Comparison of ENCODE assay signal across 2 cellular contexts in the genomic region with DNA sequence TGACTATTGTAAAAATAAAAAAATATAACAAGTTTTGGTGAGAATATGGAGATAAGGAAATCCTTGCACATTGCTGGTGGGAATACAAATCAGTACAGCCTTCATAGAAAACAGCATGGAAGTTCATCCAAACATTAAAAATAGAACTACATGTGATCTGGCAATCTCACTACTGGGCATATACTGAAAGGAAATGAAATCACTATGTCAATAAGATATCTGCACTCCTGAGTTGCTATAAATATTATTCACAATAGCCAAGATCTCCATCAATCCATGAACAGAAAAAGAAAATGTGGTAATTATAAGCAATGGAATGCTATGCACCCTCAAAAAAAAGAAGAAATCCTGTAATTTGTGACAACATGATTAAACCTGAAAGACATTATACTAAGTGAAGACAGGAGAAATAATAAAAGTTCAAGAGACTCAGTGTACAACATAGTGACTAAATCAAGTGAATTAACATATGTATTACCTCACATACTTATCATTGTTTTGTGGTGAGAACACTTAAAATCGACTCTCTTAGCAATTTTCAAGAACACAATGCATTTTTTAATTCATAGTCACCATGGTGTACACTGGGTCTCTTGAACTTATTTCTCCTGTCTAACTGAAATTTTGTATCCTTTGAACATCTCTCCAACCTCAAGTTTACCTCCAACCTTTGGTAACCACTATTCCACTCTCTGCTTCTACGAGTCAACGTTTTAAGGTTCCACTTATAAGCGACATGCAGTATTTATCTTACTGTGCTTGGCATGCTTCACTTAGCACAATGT.
TF ChIP-seq lines count a peak whose summit lies in the region.

No MANE protein-coding gene starts in this region.

TF ChIP-seq in HCT116, 20 proteins besides CTCF, POLR2A, EP300 and RAD21:
- TF ChIP-seq, protein P1, sequence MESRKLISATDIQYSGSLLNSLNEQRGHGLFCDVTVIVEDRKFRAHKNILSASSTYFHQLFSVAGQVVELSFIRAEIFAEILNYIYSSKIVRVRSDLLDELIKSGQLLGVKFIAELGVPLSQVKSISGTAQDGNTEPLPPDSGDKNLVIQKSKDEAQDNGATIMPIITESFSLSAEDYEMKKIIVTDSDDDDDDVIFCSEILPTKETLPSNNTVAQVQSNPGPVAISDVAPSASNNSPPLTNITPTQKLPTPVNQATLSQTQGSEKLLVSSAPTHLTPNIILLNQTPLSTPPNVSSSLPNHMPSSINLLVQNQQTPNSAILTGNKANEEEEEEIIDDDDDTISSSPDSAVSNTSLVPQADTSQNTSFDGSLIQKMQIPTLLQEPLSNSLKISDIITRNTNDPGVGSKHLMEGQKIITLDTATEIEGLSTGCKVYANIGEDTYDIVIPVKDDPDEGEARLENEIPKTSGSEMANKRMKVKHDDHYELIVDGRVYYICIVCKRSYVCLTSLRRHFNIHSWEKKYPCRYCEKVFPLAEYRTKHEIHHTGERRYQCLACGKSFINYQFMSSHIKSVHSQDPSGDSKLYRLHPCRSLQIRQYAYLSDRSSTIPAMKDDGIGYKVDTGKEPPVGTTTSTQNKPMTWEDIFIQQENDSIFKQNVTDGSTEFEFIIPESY (IDR thresholded peaks at IDR 0.05; ENCODE audit: extremely low read depth, insufficient replicate concordance, low read length), result no peak
- TF ChIP-seq SP1 (IDR thresholded peaks at IDR 0.05; ENCODE audit: low read depth), result no peak

TF ChIP-seq in H1, 55 proteins besides CTCF, POLR2A, EP300 and RAD21:
- no peak for TF ChIP-seq PHF8 (conservative IDR thresholded peaks at IDR 0.05; ENCODE audit: low read depth, low read length)
- TF ChIP-seq FOSL1 (IDR thresholded peaks at IDR 0.05; ENCODE audit: insufficient read depth, low read depth, low read length), result no peak
- no peak for TF ChIP-seq RXRA (IDR thresholded peaks at IDR 0.05; ENCODE audit: insufficient read depth, low read depth, low read length)
- no peak for TF ChIP-seq KDM5A (IDR thresholded peaks at IDR 0.05; ENCODE audit: low read length)
- no peak for TF ChIP-seq EZH2 (IDR thresholded peaks at IDR 0.05; ENCODE audit: low read depth, low read length, severe bottlenecking)
- no peak for TF ChIP-seq GTF2F1 (IDR thresholded peaks at IDR 0.05; ENCODE audit: borderline replicate concordance, low read depth, low read length)
- no peak for TF ChIP-seq CEBPB (IDR thresholded peaks at IDR 0.05; ENCODE audit: low read depth, low read length)
- no peak for TF ChIP-seq SIX5 (IDR thresholded peaks at IDR 0.05; ENCODE audit: low read depth, low read length)
- no peak for TF ChIP-seq SIRT6 (IDR thresholded peaks at IDR 0.05; ENCODE audit: low read length)
- TF ChIP-seq SUZ12 (IDR thresholded peaks at IDR 0.05; ENCODE audit: low read length), result no peak
- no peak for TF ChIP-seq EGR1 (IDR thresholded peaks at IDR 0.05; ENCODE audit: borderline replicate concordance, low read depth, low read length)
- TF ChIP-seq KDM1A (IDR thresholded peaks at IDR 0.05; ENCODE audit: borderline replicate concordance, low read length), result no peak
- no peak for TF ChIP-seq MAFK (IDR thresholded peaks at IDR 0.05; ENCODE audit: low read depth, low read length)
- no peak for TF ChIP-seq TCF12 (IDR thresholded peaks at IDR 0.05; ENCODE audit: low read depth, low read length)
